1 cellular context compared by ENCODE assay signal in the genomic region with DNA sequence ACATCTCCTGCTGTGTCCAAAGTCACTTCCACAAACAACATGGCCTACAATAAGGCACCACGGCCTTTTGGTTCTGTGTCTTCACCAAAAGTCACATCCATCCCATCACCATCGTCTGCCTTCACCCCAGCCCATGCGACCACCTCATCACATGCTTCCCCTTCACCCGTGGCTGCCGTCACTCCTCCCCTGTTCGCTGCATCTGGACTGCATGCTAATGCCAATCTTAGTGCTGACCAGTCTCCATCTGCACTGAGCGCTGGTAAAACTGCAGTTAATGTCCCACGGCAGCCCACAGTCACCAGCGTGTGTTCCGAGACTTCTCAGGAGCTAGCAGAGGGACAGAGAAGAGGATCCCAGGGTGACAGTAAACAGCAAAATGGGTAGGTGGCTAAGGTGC.
TF ChIP-seq lines count a peak whose summit lies in the region.

No MANE protein-coding gene starts in this region.

TF ChIP-seq in HEK293, 187 proteins besides CTCF, POLR2A, EP300 and RAD21 (continued from another document):
- TF ChIP-seq, protein P1, sequence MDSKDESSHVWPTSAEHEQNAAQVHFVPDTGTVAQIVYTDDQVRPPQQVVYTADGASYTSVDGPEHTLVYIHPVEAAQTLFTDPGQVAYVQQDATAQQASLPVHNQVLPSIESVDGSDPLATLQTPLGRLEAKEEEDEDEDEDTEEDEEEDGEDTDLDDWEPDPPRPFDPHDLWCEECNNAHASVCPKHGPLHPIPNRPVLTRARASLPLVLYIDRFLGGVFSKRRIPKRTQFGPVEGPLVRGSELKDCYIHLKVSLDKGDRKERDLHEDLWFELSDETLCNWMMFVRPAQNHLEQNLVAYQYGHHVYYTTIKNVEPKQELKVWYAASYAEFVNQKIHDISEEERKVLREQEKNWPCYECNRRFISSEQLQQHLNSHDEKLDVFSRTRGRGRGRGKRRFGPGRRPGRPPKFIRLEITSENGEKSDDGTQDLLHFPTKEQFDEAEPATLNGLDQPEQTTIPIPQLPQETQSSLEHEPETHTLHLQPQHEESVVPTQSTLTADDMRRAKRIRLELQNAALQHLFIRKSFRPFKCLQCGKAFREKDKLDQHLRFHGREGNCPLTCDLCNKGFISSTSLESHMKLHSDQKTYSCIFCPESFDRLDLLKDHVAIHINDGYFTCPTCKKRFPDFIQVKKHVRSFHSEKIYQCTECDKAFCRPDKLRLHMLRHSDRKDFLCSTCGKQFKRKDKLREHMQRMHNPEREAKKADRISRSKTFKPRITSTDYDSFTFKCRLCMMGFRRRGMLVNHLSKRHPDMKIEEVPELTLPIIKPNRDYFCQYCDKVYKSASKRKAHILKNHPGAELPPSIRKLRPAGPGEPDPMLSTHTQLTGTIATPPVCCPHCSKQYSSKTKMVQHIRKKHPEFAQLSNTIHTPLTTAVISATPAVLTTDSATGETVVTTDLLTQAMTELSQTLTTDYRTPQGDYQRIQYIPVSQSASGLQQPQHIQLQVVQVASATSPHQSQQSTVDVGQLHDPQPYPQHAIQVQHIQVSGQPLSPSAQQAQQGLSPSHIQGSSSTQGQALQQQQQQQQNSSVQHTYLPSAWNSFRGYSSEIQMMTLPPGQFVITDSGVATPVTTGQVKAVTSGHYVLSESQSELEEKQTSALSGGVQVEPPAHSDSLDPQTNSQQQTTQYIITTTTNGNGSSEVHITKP (tag by site-specific recombination; IDR thresholded peaks at IDR 0.05) = no peak
- TF ChIP-seq ZBTB17 (tag by site-specific recombination; IDR thresholded peaks at IDR 0.05) = peak; percentile 46; the same call in 1 of the 2 replicates
